In the genomic region with DNA sequence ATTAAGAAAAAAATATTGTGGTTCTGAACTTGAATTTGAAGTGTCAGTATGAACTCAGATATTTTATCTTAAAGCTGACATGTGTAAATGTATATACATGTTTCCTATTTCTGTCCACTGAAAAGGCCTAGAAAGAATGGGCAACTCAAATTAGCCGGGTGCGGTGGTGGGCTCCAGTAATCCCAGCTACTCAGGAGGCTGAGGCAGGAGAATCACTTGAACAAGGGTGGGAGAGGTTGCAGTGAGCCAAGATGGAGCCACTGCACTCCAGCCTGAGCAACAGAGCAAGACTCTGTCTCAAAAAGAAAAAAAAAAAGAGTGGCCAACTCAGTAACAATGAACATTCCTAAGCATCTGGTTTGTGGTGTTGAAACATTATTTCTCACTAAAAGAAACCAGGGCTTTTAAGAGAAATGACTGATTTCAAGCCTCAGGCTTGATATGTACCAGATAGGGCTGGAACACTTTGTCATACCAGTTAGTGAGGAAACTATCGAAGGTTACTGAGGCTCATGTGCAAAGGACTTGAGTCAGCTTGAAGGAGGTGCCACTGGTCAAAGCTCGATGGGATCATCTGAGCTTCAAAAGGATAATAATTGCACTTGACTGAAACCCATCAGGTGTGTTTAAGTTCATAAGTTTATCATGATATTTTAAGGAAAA, we compare ENCODE assay signal across 23 cellular contexts. TPM values are rescaled to one million over a fixed set of nuclear protein-coding genes. Genes with fewer than 3 reads are reported as not detected.
DNase-seq lines count a peak whose midpoint lies in the region; ATAC-seq and TF ChIP-seq lines count a peak whose summit lies in the region.
"Had no signal": no experiment of that assay in that cellular context is flagged by ENCODE, and none has a peak within 500 bp of the region (broad histone marks: within the 10 kb centered on the region; RNA-seq: fewer than 3 reads in every experiment).

No MANE protein-coding gene starts in this region.

- H3K27me3 Mint-ChIP-seq in activated CD4-positive, alpha-beta T cell treated with anti-CD3 and anti-CD28 coated beads, Interleukin-2, amount 10 ng/mL, durations not matched to agents 24 days and 14 days, result no peaks in the 10 kb centered on the region
- H3K27me3 Mint-ChIP-seq in activated CD8-positive, alpha-beta T cell treated with anti-CD3 and anti-CD28 coated beads for 36 hours, result no peaks in the 10 kb centered on the region
- H3K27me3 Mint-ChIP-seq in effector memory CD8-positive, alpha-beta T cell, result no peaks in the 10 kb centered on the region
- H3K27me3 Mint-ChIP-seq: progenitor cell of endocrine pancreas, T-cell had no signal

- peak overlapping the region; percentile 53 for H3K4me3 Mint-ChIP-seq in activated CD4-positive, alpha-beta T cell treated with anti-CD3 and anti-CD28 coated beads, Interleukin-2, amount 10 ng/mL, durations not matched to agents 24 days and 14 days
- no peak overlapping the region for H3K4me3 Mint-ChIP-seq in activated CD8-positive, alpha-beta T cell treated with anti-CD3 and anti-CD28 coated beads for 36 hours
- peak overlapping the region in 1 of 2 donors; percentile 2 for H3K4me3 Mint-ChIP-seq in effector memory CD8-positive, alpha-beta T cell
- H3K4me3 Mint-ChIP-seq: nephron progenitor cell, T-cell had no signal

- intact Hi-C loops in activated CD4-positive, alpha-beta T cell treated with anti-CD3 and anti-CD28 coated beads, Interleukin-2, amount 10 ng/mL, durations not matched to agents 24 days and 14 days (cut with micrococcal nuclease), result loop anchor here (1.0 to 10.0 kb wide), 3 partner anchors 8 to 289 kb away; a partner anchor contains a TSS
- intact Hi-C loops in activated CD8-positive, alpha-beta T cell treated with anti-CD3 and anti-CD28 coated beads for 36 hours (cut with micrococcal nuclease), result loop anchor here (5.0 kb wide), 1 partner anchor 93 kb away; no protein-coding TSS in a partner anchor

- no peak for TF ChIP-seq CTCF in activated CD8-positive, alpha-beta T cell treated with anti-CD3 and anti-CD28 coated beads for 36 hours (IDR thresholded peaks at IDR 0.05)

- H3K36me3 Mint-ChIP-seq in activated CD4-positive, alpha-beta T cell treated with anti-CD3 and anti-CD28 coated beads, Interleukin-2, amount 10 ng/mL, durations not matched to agents 24 days and 14 days (ENCODE audit: low read depth), result peaks cover 24% of the 10 kb centered on the region
- H3K36me3 Mint-ChIP-seq in activated CD8-positive, alpha-beta T cell treated with anti-CD3 and anti-CD28 coated beads for 36 hours (ENCODE audit: low read depth), result peaks cover 35% of the 10 kb centered on the region
- peaks cover 13% of the 10 kb centered on the region for H3K36me3 Mint-ChIP-seq in effector memory CD8-positive, alpha-beta T cell (ENCODE audit: insufficient read depth)

- DNase-seq in activated CD4-positive, alpha-beta T cell treated with anti-CD3 and anti-CD28 coated beads, Interleukin-2, amount 10 ng/mL, durations not matched to agents 24 days and 14 days, result peak; percentile 61
- DNase-seq in activated CD4-positive, alpha-beta T cell treated with anti-CD3 and anti-CD28 coated beads, Interleukin-2, amount 50 U/mL, for 48 hours, result no peak
- peak; percentile 33 for DNase-seq in activated CD8-positive, alpha-beta T cell treated with anti-CD3 and anti-CD28 coated beads for 36 hours
- no peak for DNase-seq in effector memory CD8-positive, alpha-beta T cell
- DNase-seq in renal cortical epithelial cell (ENCODE audit: low read depth), result peak; percentile 98
- DNase-seq: activated CD8-positive, alpha-beta memory T cell treated with anti-CD3 and anti-CD28 coated beads, Interleukin-2, amount 50 U/mL, for 4 hours; activated naive CD4-positive, alpha-beta T cell treated with anti-CD3 and anti-CD28 coated beads, Interleukin-2, amount 50 U/mL, for 16 hours; central memory CD4-positive, alpha-beta T cell; effector CD4-positive, alpha-beta T cell; islet precursor cell; Karpas-422; NCI-H1092 treated with DMSO at 0.1 percent for 48 hours; NCI-H2107; NCI-H524 treated with DMSO at 0.1 percent for 48 hours; nephron progenitor cell; SHP77; T-cell had no signal

- peak; percentile 75 for ATAC-seq in activated CD8-positive, alpha-beta T cell treated with anti-CD3 and anti-CD28 coated beads for 36 hours
- ATAC-seq in effector memory CD8-positive, alpha-beta T cell (replicated peaks), result no peak
- ATAC-seq in HG03439 (IDR thresholded peaks at IDR 0.05; ENCODE audit: unreplicated experiment), result no peak
- ATAC-seq in GM18502 (IDR thresholded peaks at IDR 0.05; ENCODE audit: poor library complexity, unreplicated experiment), result no peak
- no peak for ATAC-seq in GM19328 (IDR thresholded peaks at IDR 0.05; ENCODE audit: unreplicated experiment)
- ATAC-seq: A549, T-cell had no signal

- H3K27ac Mint-ChIP-seq in activated CD4-positive, alpha-beta T cell treated with anti-CD3 and anti-CD28 coated beads, Interleukin-2, amount 10 ng/mL, durations not matched to agents 24 days and 14 days, result peak overlapping the region; percentile 92
- H3K27ac Mint-ChIP-seq in activated CD8-positive, alpha-beta T cell treated with anti-CD3 and anti-CD28 coated beads for 36 hours, result peak overlapping the region; percentile 90
- H3K27ac Mint-ChIP-seq in effector memory CD8-positive, alpha-beta T cell, result peak overlapping the region; percentile 11 to 95
- H3K27ac Mint-ChIP-seq: nephron progenitor cell, progenitor cell of endocrine pancreas had no signal

- H3K4me1 Mint-ChIP-seq in activated CD4-positive, alpha-beta T cell treated with anti-CD3 and anti-CD28 coated beads, Interleukin-2, amount 10 ng/mL, durations not matched to agents 24 days and 14 days, result peaks cover 53% of the 10 kb centered on the region
- peaks cover 76% of the 10 kb centered on the region for H3K4me1 Mint-ChIP-seq in activated CD8-positive, alpha-beta T cell treated with anti-CD3 and anti-CD28 coated beads for 36 hours (ENCODE audit: low read depth)
- H3K4me1 Mint-ChIP-seq in effector memory CD8-positive, alpha-beta T cell (ENCODE audit: low read depth in 2 of 2), result peaks cover 25 to 56% of the 10 kb centered on the region in 2 donors
- H3K4me1 Mint-ChIP-seq: nephron progenitor cell had no signal

- CTCF ChIA-PET in activated CD8-positive, alpha-beta T cell treated with anti-CD3 and anti-CD28 coated beads for 36 hours (lab: Charles Lee), result interaction anchor here (0.6 to 5.9 kb wide), 4 partner anchors 13 to 498 kb away, joined by 3 to 53 read pairs (median 12); no protein-coding TSS in a partner anchor

- H3K9me3 Mint-ChIP-seq in activated CD4-positive, alpha-beta T cell treated with anti-CD3 and anti-CD28 coated beads, Interleukin-2, amount 10 ng/mL, durations not matched to agents 24 days and 14 days, result peaks cover 4% of the 10 kb centered on the region
- peaks cover 4% of the 10 kb centered on the region for H3K9me3 Mint-ChIP-seq in activated CD8-positive, alpha-beta T cell treated with anti-CD3 and anti-CD28 coated beads for 36 hours
- H3K9me3 Mint-ChIP-seq in effector memory CD8-positive, alpha-beta T cell, result no peaks in the 10 kb centered on the region
- H3K9me3 Mint-ChIP-seq: nephron progenitor cell, T-cell had no signal

- POLR2A ChIA-PET in activated CD8-positive, alpha-beta T cell treated with anti-CD3 and anti-CD28 coated beads for 36 hours (lab: Charles Lee), result interaction anchor here (2.8 kb wide), 1 partner anchor 40 kb away, joined by 19 read pairs; a partner anchor contains a TSS

RNA-seq across cellular contexts. Expression of a gene that starts 40.5 kb away (rescaled TPM):
- total RNA-seq in activated CD4-positive, alpha-beta T cell treated with anti-CD3 and anti-CD28 coated beads, Interleukin-2, amount 10 ng/mL, durations not matched to agents 24 days and 14 days, result 17.6 and 17.8 TPM in 2 replicates
- total RNA-seq in activated CD8-positive, alpha-beta T cell treated with anti-CD3 and anti-CD28 coated beads for 36 hours, result 10 to 100 TPM; 10.4 to 17.1 TPM
- 1.2 and 1.9 TPM in 2 replicates for total RNA-seq in renal cortical epithelial cell
- total RNA-seq: fibroblast of lung had no signal

Comparison
In these comparisons a context has a peak if more than half of its experiments do, and no peak if none do; other contexts are left out.
1. DNase-seq: peak in activated CD4-positive, alpha-beta T cell treated with anti-CD3 and anti-CD28 coated beads, Interleukin-2, amount 10 ng/mL, durations not matched to agents 24 days and 14 days (single experiment), activated CD8-positive, alpha-beta T cell treated with anti-CD3 and anti-CD28 coated beads for 36 hours (single experiment) and renal cortical epithelial cell (single experiment); none in activated CD4-positive, alpha-beta T cell treated with anti-CD3 and anti-CD28 coated beads, Interleukin-2, amount 50 U/mL, for 48 hours (0 of 2) and effector memory CD8-positive, alpha-beta T cell (0 of 3).
2. Peak in every context shown above with its lines, with median percentiles within 50 percentile points of each other: H3K27ac Mint-ChIP-seq.